ENCODE assay signal across 15 cellular contexts in the genomic region with DNA sequence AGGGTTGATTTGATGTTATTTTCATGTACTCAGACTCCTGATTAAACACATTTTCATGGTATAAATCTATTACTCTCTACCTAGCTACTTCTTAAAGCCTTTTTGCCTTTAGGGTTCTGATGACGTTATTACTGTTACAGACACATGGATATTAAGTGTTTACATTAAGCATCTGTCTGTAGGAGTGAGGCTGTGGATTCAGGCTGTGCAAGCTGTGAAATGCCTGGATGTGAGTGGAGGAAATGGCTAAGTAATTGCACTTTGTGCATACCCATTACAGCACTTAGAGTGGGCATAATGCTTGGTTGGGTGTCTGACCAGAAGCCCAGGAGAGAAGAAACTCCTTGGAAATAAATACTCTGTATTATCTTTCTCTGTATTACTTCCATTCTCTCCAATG.
"Had no signal": no experiment of that assay in that cellular context is flagged by ENCODE, and none has a peak within 500 bp of the region (broad histone marks: within the 10 kb centered on the region; RNA-seq: fewer than 3 reads in every experiment).

No MANE protein-coding gene starts in this region.

- H3K27me3 ChIP-seq: esophagus squamous epithelium, pancreas had no signal

- DNase-seq: activated CD4-positive, alpha-beta T cell treated with anti-CD3 and anti-CD28 coated beads for 36 hours; activated CD8-positive, alpha-beta memory T cell treated with anti-CD3 and anti-CD28 coated beads, Interleukin-2, amount 50 U/mL, for 4 hours; activated CD8-positive, alpha-beta T cell treated with anti-CD3 and anti-CD28 coated beads for 36 hours; activated naive CD8-positive, alpha-beta T cell treated with anti-CD3 and anti-CD28 coated beads, Interleukin-2, amount 10 ng/mL, durations not matched to agents 7 days and 5 days; anterior cingulate cortex; esophagus squamous epithelium; foreskin melanocyte; kidney; pancreas; stimulated activated CD4-positive, alpha-beta T cell treated with anti-CD3 and anti-CD28 coated beads, Interleukin-2, amount 100 ng/mL, for 48 hours; stimulated activated CD8-positive, alpha-beta memory T cell treated with anti-CD3 and anti-CD28 coated beads, Interleukin-4, amount 100 ng/mL, for 48 hours; stimulated activated naive CD8-positive, alpha-beta T cell treated with anti-CD3 and anti-CD28 coated beads, Interleukin-15, Interleukin-2, amounts not matched to agents 100 U/mL and 50 U/mL, for 24 hours; T1000 had no signal

- H3K9me3 Mint-ChIP-seq: activated CD8-positive, alpha-beta T cell treated with anti-CD3 and anti-CD28 coated beads for 36 hours; activated naive CD8-positive, alpha-beta T cell treated with anti-CD3 and anti-CD28 coated beads, Interleukin-2, amount 10 ng/mL, durations not matched to agents 7 days and 5 days; neural progenitor cell had no signal

- ATAC-seq: activated CD4-positive, alpha-beta T cell treated with anti-CD3 and anti-CD28 coated beads for 36 hours; activated CD8-positive, alpha-beta T cell treated with anti-CD3 and anti-CD28 coated beads for 36 hours; pancreas; stimulated activated naive CD8-positive, alpha-beta T cell treated with anti-CD3 and anti-CD28 coated beads, Interleukin-15, Interleukin-2, amounts not matched to agents 100 U/mL and 50 U/mL, for 24 hours had no signal

- H3K36me3 ChIP-seq: esophagus squamous epithelium, neural progenitor cell, pancreas had no signal

- H3K27ac ChIP-seq: pancreas, VCaP had no signal

- H3K36me3 Mint-ChIP-seq: neural progenitor cell had no signal

- H3K4me3 ChIP-seq: esophagus squamous epithelium, neural progenitor cell, pancreas had no signal

- H3K4me1 Mint-ChIP-seq: activated CD4-positive, alpha-beta T cell treated with anti-CD3 and anti-CD28 coated beads for 36 hours; activated naive CD8-positive, alpha-beta T cell treated with anti-CD3 and anti-CD28 coated beads, Interleukin-2, amount 10 ng/mL, durations not matched to agents 7 days and 5 days had no signal

- H3K27ac Mint-ChIP-seq: activated CD4-positive, alpha-beta T cell treated with anti-CD3 and anti-CD28 coated beads for 36 hours; activated CD8-positive, alpha-beta T cell treated with anti-CD3 and anti-CD28 coated beads for 36 hours; activated naive CD8-positive, alpha-beta T cell treated with anti-CD3 and anti-CD28 coated beads, Interleukin-2, amount 10 ng/mL, durations not matched to agents 7 days and 5 days had no signal

- H3K4me3 Mint-ChIP-seq: activated CD4-positive, alpha-beta T cell treated with anti-CD3 and anti-CD28 coated beads for 36 hours; activated CD8-positive, alpha-beta T cell treated with anti-CD3 and anti-CD28 coated beads for 36 hours; activated naive CD8-positive, alpha-beta T cell treated with anti-CD3 and anti-CD28 coated beads, Interleukin-2, amount 10 ng/mL, durations not matched to agents 7 days and 5 days had no signal

- H3K9me3 ChIP-seq: esophagus squamous epithelium, pancreas had no signal

- H3K27me3 Mint-ChIP-seq: activated CD4-positive, alpha-beta T cell treated with anti-CD3 and anti-CD28 coated beads for 36 hours; activated CD8-positive, alpha-beta T cell treated with anti-CD3 and anti-CD28 coated beads for 36 hours; activated naive CD8-positive, alpha-beta T cell treated with anti-CD3 and anti-CD28 coated beads, Interleukin-2, amount 10 ng/mL, durations not matched to agents 7 days and 5 days had no signal
